Comparison of ENCODE assay signal across 1 cellular context in the genomic region with DNA sequence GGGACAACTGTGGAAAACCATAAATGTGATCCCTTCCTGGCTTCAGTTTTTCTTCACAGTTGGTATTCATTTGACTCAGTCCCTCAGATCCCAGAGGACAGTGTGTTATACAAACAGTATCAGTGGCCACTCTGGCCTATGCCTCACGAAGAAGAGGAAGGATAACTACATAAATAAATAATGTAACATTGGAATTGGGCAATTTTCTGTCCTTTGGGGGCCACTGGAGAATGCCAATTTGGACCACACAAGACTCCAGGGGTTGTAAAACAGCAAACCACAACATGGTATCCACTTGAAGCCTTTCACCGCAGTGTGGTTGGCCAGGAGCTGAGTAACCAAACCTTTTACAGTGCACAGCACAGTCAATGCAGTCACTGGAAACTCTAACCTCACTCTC.
TF ChIP-seq lines count a peak whose summit lies in the region.

No MANE protein-coding gene starts in this region.

TF ChIP-seq in GM23338, 12 proteins besides CTCF, POLR2A, EP300 and RAD21 (continued from another document):
- TF ChIP-seq ZNF462 (CRISPR knock-in tag; IDR thresholded peaks at IDR 0.05) (no peak), CREB1 (CRISPR knock-in tag; IDR thresholded peaks at IDR 0.05; ENCODE audit: low read depth) (no peak)
